1 cellular context compared by ENCODE assay signal in genomic region chr12:100741084-100741711, GRCh38.
TF ChIP-seq lines count a peak whose summit lies in the region.

No MANE protein-coding gene starts in this region.

TF ChIP-seq in GM12878, 131 proteins besides CTCF, POLR2A, EP300 and RAD21:
- TF ChIP-seq SMC3 (IDR thresholded peaks at IDR 0.05; ENCODE audit: borderline replicate concordance, low read length) = peak; percentile 50; the same call in 1 of the 2 replicates
- TF ChIP-seq USF1 (IDR thresholded peaks at IDR 0.05; ENCODE audit: borderline replicate concordance, extremely low read length, insufficient read depth, low read depth, low read length) = no peak
